Comparison of ENCODE assay signal across 10 cellular contexts in the genomic region with DNA sequence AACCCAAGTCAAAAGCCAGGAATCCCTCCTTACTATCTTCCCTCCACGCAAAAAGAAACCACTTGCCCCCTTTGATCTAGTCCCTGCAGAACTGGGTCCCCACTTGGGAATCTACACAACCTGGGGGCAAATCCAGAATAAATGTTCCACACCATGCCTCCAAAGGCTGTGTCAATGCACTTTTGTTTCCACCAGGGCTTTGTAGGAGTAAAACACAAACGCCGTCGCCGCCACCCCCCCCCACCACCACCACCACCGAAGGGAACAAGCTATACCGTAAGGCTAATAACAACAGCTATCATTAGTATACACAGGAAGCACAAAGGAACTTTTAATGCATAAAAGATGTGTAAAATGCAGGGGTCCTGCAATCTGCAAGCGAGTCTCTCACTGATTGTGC. TPM values are rescaled to one million over a fixed set of nuclear protein-coding genes. Genes with fewer than 3 reads are reported as not detected.
DNase-seq lines count a peak whose midpoint lies in the region; ATAC-seq and TF ChIP-seq lines count a peak whose summit lies in the region.
"Had no signal": no experiment of that assay in that cellular context is flagged by ENCODE, and none has a peak within 500 bp of the region (broad histone marks: within the 10 kb centered on the region; RNA-seq: fewer than 3 reads in every experiment).

No MANE protein-coding gene starts in this region.

- H3K36me3 ChIP-seq in endodermal cell (ENCODE audit: control insufficient read depth, insufficient read depth, low read length) (no peaks in the 10 kb centered on the region), sigmoid colon (no peaks in the 10 kb centered on the region)
- H3K36me3 ChIP-seq: upper lobe of right lung had no signal

- WGBS in endodermal cell (ENCODE audit: insufficient coverage in 1 of 2, insufficient read length in 1 of 2), 2 experiments = 16 to 40% methylated on average over 1 to 6 of the region's 8 CpGs
- 20 to 33% methylated on average over 8 of the region's 8 CpGs for WGBS in sigmoid colon, 2 donors

- peaks cover 36% of the 10 kb centered on the region for H3K4me1 Mint-ChIP-seq in activated CD4-positive, alpha-beta T cell treated with anti-CD3 and anti-CD28 coated beads, Interleukin-2, amount 10 ng/mL, durations not matched to agents 24 days and 14 days
- H3K4me1 Mint-ChIP-seq in endodermal cell = peaks cover 69% of the 10 kb centered on the region
- H3K4me1 Mint-ChIP-seq in stimulated activated effector memory CD8-positive, alpha-beta T cell treated with anti-CD3 and anti-CD28 coated beads, Interleukin-12 subunit alpha, Interleukin-12 subunit beta, amount 100 ng/mL, for 72 hours = peaks cover 64% of the 10 kb centered on the region

- no peak overlapping the region for H3K27ac Mint-ChIP-seq in activated CD4-positive, alpha-beta T cell treated with anti-CD3 and anti-CD28 coated beads, Interleukin-2, amount 10 ng/mL, durations not matched to agents 24 days and 14 days
- H3K27ac Mint-ChIP-seq in endodermal cell = no peak overlapping the region
- no peak overlapping the region for H3K27ac Mint-ChIP-seq in stimulated activated effector memory CD8-positive, alpha-beta T cell treated with anti-CD3 and anti-CD28 coated beads, Interleukin-12 subunit alpha, Interleukin-12 subunit beta, amount 100 ng/mL, for 72 hours

- no peak overlapping the region for H3K9ac ChIP-seq in endodermal cell (ENCODE audit: extremely low read depth, low read length, poor library complexity, severe bottlenecking)

- H3K4me1 ChIP-seq in endodermal cell (ENCODE audit: control insufficient read depth, insufficient read depth, low read length) (peaks cover 11% of the 10 kb centered on the region), sigmoid colon (peaks cover 0 to 85% (median 78%) of the 10 kb centered on the region in 4 donors)

- intact Hi-C loops in activated CD4-positive, alpha-beta T cell treated with anti-CD3 and anti-CD28 coated beads, Interleukin-2, amount 10 ng/mL, durations not matched to agents 24 days and 14 days (cut with micrococcal nuclease) = no loop called here
- intact Hi-C loops in sciatic nerve (cut with DNase I) = no loop called here
- intact Hi-C loops in sigmoid colon (cut with DNase I) = loop anchor here (5.0 to 10.0 kb wide), 3 partner anchors 72 to 270 kb away; no protein-coding TSS in a partner anchor

- ATAC-seq in stimulated activated effector memory CD8-positive, alpha-beta T cell treated with anti-CD3 and anti-CD28 coated beads, Interleukin-12 subunit alpha, Interleukin-12 subunit beta, amount 100 ng/mL, for 72 hours = no peak
- no peak for ATAC-seq in sciatic nerve

- no peak overlapping the region for H3K27ac ChIP-seq in endodermal cell (ENCODE audit: low read depth, low read length)
- H3K27ac ChIP-seq in sigmoid colon = peak overlapping the region in 2 of 4 donors; percentile 10 to 77
- H3K27ac ChIP-seq: upper lobe of right lung had no signal

- H3K9me3 Mint-ChIP-seq in activated CD4-positive, alpha-beta T cell treated with anti-CD3 and anti-CD28 coated beads, Interleukin-2, amount 10 ng/mL, durations not matched to agents 24 days and 14 days = no peaks in the 10 kb centered on the region
- peaks cover 15% of the 10 kb centered on the region for H3K9me3 Mint-ChIP-seq in endodermal cell
- H3K9me3 Mint-ChIP-seq in stimulated activated effector memory CD8-positive, alpha-beta T cell treated with anti-CD3 and anti-CD28 coated beads, Interleukin-12 subunit alpha, Interleukin-12 subunit beta, amount 100 ng/mL, for 72 hours = no peaks in the 10 kb centered on the region

- TF ChIP-seq CTCF in endodermal cell (conservative IDR thresholded peaks at IDR 0.05) = no peak
- no peak for TF ChIP-seq CTCF in sigmoid colon (IDR thresholded peaks at IDR 0.05)

- peaks cover 7% of the 10 kb centered on the region for H3K36me3 Mint-ChIP-seq in activated CD4-positive, alpha-beta T cell treated with anti-CD3 and anti-CD28 coated beads, Interleukin-2, amount 10 ng/mL, durations not matched to agents 24 days and 14 days (ENCODE audit: low read depth)
- H3K36me3 Mint-ChIP-seq in endodermal cell (ENCODE audit: low read depth) = peaks cover 5% of the 10 kb centered on the region
- peaks cover 48% of the 10 kb centered on the region for H3K36me3 Mint-ChIP-seq in stimulated activated effector memory CD8-positive, alpha-beta T cell treated with anti-CD3 and anti-CD28 coated beads, Interleukin-12 subunit alpha, Interleukin-12 subunit beta, amount 100 ng/mL, for 72 hours

- TF ChIP-seq POLR2A in sigmoid colon (IDR thresholded peaks at IDR 0.05) = no peak

- H3K4me3 ChIP-seq in endodermal cell (ENCODE audit: low read length) (peak overlapping the region; percentile 70), sigmoid colon (no peak overlapping the region)

- peak overlapping the region; percentile 71 for H3K4me3 Mint-ChIP-seq in activated CD4-positive, alpha-beta T cell treated with anti-CD3 and anti-CD28 coated beads, Interleukin-2, amount 10 ng/mL, durations not matched to agents 24 days and 14 days
- peak overlapping the region; percentile 51 for H3K4me3 Mint-ChIP-seq in endodermal cell
- H3K4me3 Mint-ChIP-seq in stimulated activated effector memory CD8-positive, alpha-beta T cell treated with anti-CD3 and anti-CD28 coated beads, Interleukin-12 subunit alpha, Interleukin-12 subunit beta, amount 100 ng/mL, for 72 hours = peak overlapping the region; percentile 64

- H3K27me3 ChIP-seq in endodermal cell (ENCODE audit: control insufficient read depth, insufficient read depth, low read length, poor library complexity, severe bottlenecking) = no peaks in the 10 kb centered on the region
- H3K27me3 ChIP-seq in sigmoid colon = no peaks in the 10 kb centered on the region
- H3K27me3 ChIP-seq: upper lobe of right lung had no signal

- no peaks in the 10 kb centered on the region for H3K27me3 Mint-ChIP-seq in activated CD4-positive, alpha-beta T cell treated with anti-CD3 and anti-CD28 coated beads, Interleukin-2, amount 10 ng/mL, durations not matched to agents 24 days and 14 days
- peaks cover 71% of the 10 kb centered on the region for H3K27me3 Mint-ChIP-seq in endodermal cell (ENCODE audit: insufficient read depth)

- no peak for DNase-seq in activated CD4-positive, alpha-beta T cell treated with anti-CD3 and anti-CD28 coated beads, Interleukin-2, amount 10 ng/mL, durations not matched to agents 24 days and 14 days
- no peak for DNase-seq in activated CD4-positive, alpha-beta T cell treated with anti-CD3 and anti-CD28 coated beads, Interleukin-2, amount 50 U/mL, for 4 hours
- DNase-seq in RPMI8226 (peak; percentile 31), endodermal cell (no peak), sciatic nerve (ENCODE audit: low spot score) (no peak), sigmoid colon (no peak)
- no peak for DNase-seq in stimulated activated effector memory CD8-positive, alpha-beta T cell treated with anti-CD3 and anti-CD28 coated beads, Interleukin-12 subunit alpha, Interleukin-12 subunit beta, amount 100 ng/mL, for 72 hours (ENCODE audit: low spot score in 2 of 2)
- DNase-seq in activated effector memory CD4-positive, alpha-beta T cell treated with Interleukin-2 at 50 U/mL for 16 hours = no peak
- DNase-seq: effector CD8-positive, alpha-beta T cell; upper lobe of right lung had no signal

- no peak for TF ChIP-seq EP300 in sigmoid colon (IDR thresholded peaks at IDR 0.05)

- H3K9me3 ChIP-seq in endodermal cell (ENCODE audit: control insufficient read depth, low read length) = no peaks in the 10 kb centered on the region
- no peaks in the 10 kb centered on the region for H3K9me3 ChIP-seq in sigmoid colon
- H3K9me3 ChIP-seq: upper lobe of right lung had no signal

RNA-seq across cellular contexts. Expression of a gene that starts 13.3 kb away (rescaled TPM):
- 61.0 and 64.5 TPM in 2 replicates for total RNA-seq in activated CD4-positive, alpha-beta T cell treated with anti-CD3 and anti-CD28 coated beads, Interleukin-2, amount 10 ng/mL, durations not matched to agents 24 days and 14 days
- total RNA-seq in endodermal cell (10 to 100 TPM; 31.3 to 37.9 TPM), sciatic nerve (42.0 TPM), sigmoid colon (10 to 100 TPM; 15.8 to 31.6 (median 23.0) TPM)
- 31.8 TPM for polyA plus RNA-seq in endodermal cell (2013, experiment 1 of 2)
- polyA plus RNA-seq in endodermal cell (2013, experiment 2 of 2) = 30.2 TPM
- 10 to 100 TPM in 1 of 3 donors, 1 to 10 TPM in 2; 3.5 to 11.5 (median 3.6) TPM for polyA plus RNA-seq in sigmoid colon
